Comparison of ENCODE assay signal across 8 cellular contexts in genomic region chr1:32107742-32108661, GRCh38. TPM values are rescaled to one million over a fixed set of nuclear protein-coding genes. Genes with fewer than 3 reads are reported as not detected.
DNase-seq lines count a peak whose midpoint lies in the region; ATAC-seq and TF ChIP-seq lines count a peak whose summit lies in the region.

Gene KPNA6 (plus strand): TSS chr1:32108056. CDS start chr1:32108131, 75 bp downstream.

- H3K4me1 ChIP-seq in right atrium auricular region (peaks cover 0 to 44% of the 10 kb centered on the region in 2 donors), psoas muscle (peaks cover 28% of the 10 kb centered on the region), urinary bladder (ENCODE audit: insufficient read depth) (no peaks in the 10 kb centered on the region)

- H3K4me3 ChIP-seq in GM12875 (ENCODE audit: low read depth, low read length), result peak within 1 kb of the TSS; percentile 98
- H3K4me3 ChIP-seq in right atrium auricular region, result peak within 1 kb of the TSS; percentile 89 to 100
- peak within 1 kb of the TSS; percentile 99 for H3K4me3 ChIP-seq in psoas muscle
- peak within 1 kb of the TSS; percentile 91 for H3K4me3 ChIP-seq in urinary bladder (ENCODE audit: low read depth, low read length)

- TF ChIP-seq CTCF in GM12875 (IDR thresholded peaks at IDR 0.05; ENCODE audit: borderline replicate concordance, insufficient read depth, low read depth, low read length) (no peak), right atrium auricular region (IDR thresholded peaks at IDR 0.05) (no peak), psoas muscle (IDR thresholded peaks at IDR 0.05) (no peak)

- DNase-seq in NCI-H1930 (lab: John Stamatoyannopoulos, UW) (peak; percentile 78 to 89), right atrium auricular region (ENCODE audit: low spot score) (peak; percentile 89), psoas muscle (peak; percentile 91 to 93)

- WGBS in psoas muscle, 3 donors, result 0 to 1% (median 0%) methylated on average over 45 of the region's 45 CpGs
- under 1% methylated on average over 45 of the region's 45 CpGs for WGBS in urinary bladder

- H3K36me3 ChIP-seq in right atrium auricular region (no peaks in the 10 kb centered on the region), psoas muscle (ENCODE audit: insufficient read depth in 1 of 2, low read depth in 1 of 2) (peaks cover 0 to under 1% of the 10 kb centered on the region in 2 donors), urinary bladder (ENCODE audit: insufficient read depth) (no peaks in the 10 kb centered on the region)

- H3K9me3 ChIP-seq in right atrium auricular region, result no peaks in the 10 kb centered on the region
- H3K9me3 ChIP-seq in psoas muscle, result no peaks in the 10 kb centered on the region

- peak within 1 kb of the TSS; percentile 74 for H3K27ac ChIP-seq in angular gyrus (ENCODE audit: low read depth, low read length)
- peak within 1 kb of the TSS; percentile 84 to 89 for H3K27ac ChIP-seq in right atrium auricular region
- peak within 1 kb of the TSS; percentile 94 for H3K27ac ChIP-seq in psoas muscle
- H3K27ac ChIP-seq in urinary bladder (ENCODE audit: low read depth), result peak within 1 kb of the TSS; percentile 82

- H3K27me3 ChIP-seq in right atrium auricular region, result no peaks in the 10 kb centered on the region
- H3K27me3 ChIP-seq in psoas muscle (ENCODE audit: insufficient read depth in 3 of 3, low read length in 2 of 3), result no peaks in the 10 kb centered on the region

- ATAC-seq in HG02885 (IDR thresholded peaks at IDR 0.05; ENCODE audit: poor library complexity, unreplicated experiment) (peak; percentile 73), psoas muscle (peak; percentile 91 to 92 (median 91))

- intact Hi-C loops in T-helper 2 cell treated with Interferon-gamma antibody and Interleukin-4, amounts not matched to agents 100 ng/mL and 5 ng/mL, for 36 hours (cut with micrococcal nuclease), result loop anchor here (1.0 to 5.0 kb wide), 5 partner anchors 36 to 543 kb away; partner anchors contain the start of genes CCDC28B, HDAC1, RBBP4 and TMEM39B
- intact Hi-C loops in psoas muscle (cut with DNase I), result loop anchor here (2.0 to 5.0 kb wide), 2 partner anchors 35 to 74 kb away; partner anchors contain the start of gene TMEM39B (in 2 of the 2)

RNA-seq across cellular contexts. Expression of gene KPNA6, which starts in this region (rescaled TPM):
- total RNA-seq in T-helper 2 cell treated with Interferon-gamma antibody and Interleukin-4, amounts not matched to agents 100 ng/mL and 5 ng/mL, for 36 hours, result 64.9 and 67.0 TPM in 2 replicates
- 10 to 100 TPM; 47.3 to 54.6 TPM for total RNA-seq in right atrium auricular region
- 10 to 100 TPM; 67.4 to 98.3 (median 91.9) TPM for total RNA-seq in psoas muscle
- polyA plus RNA-seq in psoas muscle, result 10 to 100 TPM; 13.4 to 51.1 (median 19.3) TPM
- 27.8 TPM for total RNA-seq in urinary bladder
- polyA plus RNA-seq in urinary bladder, result 17.1 TPM

Comparison
In these comparisons a context has a peak if more than half of its experiments do, and no peak if none do; other contexts are left out.
1. Peak in every context shown above with its lines: DNase-seq, ATAC-seq, H3K4me3 ChIP-seq and H3K27ac ChIP-seq.